In genomic region chrX:56219702-56220101, GRCh38 we compare ENCODE assay signal across 12 cellular contexts. TPM values are rescaled to one million over a fixed set of nuclear protein-coding genes. Genes with fewer than 3 reads are reported as not detected.
DNase-seq lines count a peak whose midpoint lies in the region; ATAC-seq and TF ChIP-seq lines count a peak whose summit lies in the region.
"Had no signal": no experiment of that assay in that cellular context is flagged by ENCODE, and none has a peak within 500 bp of the region (broad histone marks: within the 10 kb centered on the region; RNA-seq: fewer than 3 reads in every experiment).

No MANE protein-coding gene starts in this region.

- no TSS peak for BruUV-seq in MCF 10A (replicated peaks; lab: Mats Ljungman, UMichigan)
- BruUV-seq in PC-9 (replicated peaks; lab: Mats Ljungman, UMichigan): no TSS peak

- H3K4me1 ChIP-seq in breast epithelium (no peaks in the 10 kb centered on the region), PC-9 (replicated peaks; ENCODE audit: insufficient read depth) (no peaks in the 10 kb centered on the region), hepatocyte (ENCODE audit: insufficient read depth) (no peaks in the 10 kb centered on the region), upper lobe of right lung (no peaks in the 10 kb centered on the region)
- H3K4me1 ChIP-seq: BLaER1 treated with 17β-estradiol and CSF1 and Interleukin-3, amounts not matched to agents 10 nM and 100 nM; spleen had no signal

- H3K27ac ChIP-seq in breast epithelium (no peak overlapping the region), PC-9 (no peak overlapping the region), hepatocyte (no peak overlapping the region), upper lobe of right lung (no peak overlapping the region)
- H3K27ac ChIP-seq: BLaER1 treated with 17β-estradiol and CSF1 and Interleukin-3, amounts not matched to agents 10 nM and 100 nM; spleen had no signal

- intact Hi-C loops in MCF 10A (cut with micrococcal nuclease): loop anchor here (1.0 kb wide), 1 partner anchor 29 kb away; no protein-coding TSS in a partner anchor
- intact Hi-C loops in breast epithelium (cut with DNase I; ENCODE audit: low total_unique reads): no loop called here
- intact Hi-C loops in PC-9 (cut with micrococcal nuclease; ENCODE audit: unreplicated experiment): loop anchor here (2.0 kb wide), 1 partner anchor 29 kb away; no protein-coding TSS in a partner anchor
- intact Hi-C loops in upper lobe of right lung (cut with DNase I): no loop called here

- H3K9me2 ChIP-seq in PC-9 (ENCODE audit: insufficient read depth) (no peaks in the 10 kb centered on the region), hepatocyte (replicated peaks; ENCODE audit: insufficient read depth) (no peaks in the 10 kb centered on the region)

- H3K79me2 ChIP-seq in PC-9 (ENCODE audit: low read depth) (no peaks in the 10 kb centered on the region), hepatocyte (no peaks in the 10 kb centered on the region)

- POLR2A ChIA-PET in MCF 10A (lab: Yijun Ruan, JAX) (interaction anchor here (0.9 kb wide), 1 partner anchor 9 kb away, joined by 3 read pairs; no protein-coding TSS in a partner anchor), PC-9 (lab: Charles Lee; ENCODE audit: unreplicated experiment) (no interaction called here)
- POLR2A ChIA-PET in naive thymus-derived CD8-positive, alpha-beta T cell (lab: Charles Lee): no interaction called here

- no peaks in the 10 kb centered on the region for H3K4me1 Mint-ChIP-seq in MCF 10A (ENCODE audit: insufficient read depth, unreplicated experiment)
- H3K4me1 Mint-ChIP-seq in natural killer cell treated with Interleukin-12 subunit alpha and Interleukin-12 subunit beta and Interleukin-15 and Interleukin-18, amount 100 ng/mL, for 72 hours (ENCODE audit: low read depth in 2 of 2): no peaks in the 10 kb centered on the region
- no peaks in the 10 kb centered on the region for H3K4me1 Mint-ChIP-seq in naive thymus-derived CD8-positive, alpha-beta T cell
- H3K4me1 Mint-ChIP-seq: brain had no signal

- H4K20me1 ChIP-seq in PC-9 (ENCODE audit: insufficient read depth): no peaks in the 10 kb centered on the region
- H4K20me1 ChIP-seq in hepatocyte (ENCODE audit: insufficient read depth, poor library complexity, severe bottlenecking): no peaks in the 10 kb centered on the region
- H4K20me1 ChIP-seq: BLaER1 treated with 17β-estradiol and CSF1 and Interleukin-3, amounts not matched to agents 10 nM and 100 nM had no signal

- no peak overlapping the region for H2AFZ ChIP-seq in PC-9
- H2AFZ ChIP-seq in hepatocyte: no peak overlapping the region

- CTCF ChIA-PET in MCF 10A (lab: Yijun Ruan, JAX): interaction anchor here (0.6 to 9.1 kb wide), 11 partner anchors 9 to 508 kb away, joined by 3 to 92 read pairs (median 4); partner anchors contain the start of gene KLF8
- CTCF ChIA-PET in PC-9 (lab: Charles Lee): interaction anchor here (0.6 to 2.1 kb wide), 3 partner anchors 14 to 43 kb away, joined by 3 to 5 read pairs (median 4); no protein-coding TSS in a partner anchor

- H3K4me2 ChIP-seq in PC-9: no peak overlapping the region
- no peak overlapping the region for H3K4me2 ChIP-seq in hepatocyte
- H3K4me2 ChIP-seq: BLaER1 treated with 17β-estradiol and CSF1 and Interleukin-3, amounts not matched to agents 10 nM and 100 nM had no signal

- H3F3A ChIP-seq in PC-9 (ENCODE audit: insufficient read depth, low read depth): no peaks in the 10 kb centered on the region

- TF ChIP-seq CTCF in MCF 10A (IDR thresholded peaks at IDR 0.05; ENCODE audit: unreplicated experiment) (peak; percentile 24), breast epithelium (IDR thresholded peaks at IDR 0.05) (no peak), PC-9 (conservative IDR thresholded peaks at IDR 0.05) (peak; percentile 47; the same call in 1 of the 2 replicates), hepatocyte (IDR thresholded peaks at IDR 0.05; ENCODE audit: poor library complexity) (peak; percentile 16), upper lobe of right lung (IDR thresholded peaks at IDR 0.05) (peak; percentile 25)

- DNase-seq in MCF 10A (ENCODE audit: unreplicated experiment): peak; percentile 36
- DNase-seq in breast epithelium (ENCODE audit: low spot score in 2 of 2): no peak
- DNase-seq in PC-9: no peak
- DNase-seq in hepatocyte (ENCODE audit: low spot score): no peak
- no peak for DNase-seq in upper lobe of right lung
- no peak for DNase-seq in activated effector memory CD4-positive, alpha-beta T cell treated with Interleukin-2 at 50 U/mL for 16 hours
- no peak for DNase-seq in natural killer cell treated with Interleukin-12 subunit alpha and Interleukin-12 subunit beta and Interleukin-15 and Interleukin-18, amount 100 ng/mL, for 72 hours (ENCODE audit: low spot score)
- no peak for DNase-seq in naive thymus-derived CD8-positive, alpha-beta T cell
- DNase-seq: NCI-H510A treated with DMSO at 0.1 percent for 48 hours, spleen had no signal

- H3K9me3 Mint-ChIP-seq in MCF 10A (ENCODE audit: unreplicated experiment): no peaks in the 10 kb centered on the region
- no peaks in the 10 kb centered on the region for H3K9me3 Mint-ChIP-seq in natural killer cell treated with Interleukin-12 subunit alpha and Interleukin-12 subunit beta and Interleukin-15 and Interleukin-18, amount 100 ng/mL, for 72 hours
- H3K9me3 Mint-ChIP-seq in naive thymus-derived CD8-positive, alpha-beta T cell: no peaks in the 10 kb centered on the region

- peak; percentile 59 for ATAC-seq in upper lobe of right lung
- no peak for ATAC-seq in natural killer cell treated with Interleukin-12 subunit alpha and Interleukin-12 subunit beta and Interleukin-15 and Interleukin-18, amount 100 ng/mL, for 72 hours
- ATAC-seq in naive thymus-derived CD8-positive, alpha-beta T cell: no peak

- H3K36me3 ChIP-seq in breast epithelium: no peaks in the 10 kb centered on the region
- no peaks in the 10 kb centered on the region for H3K36me3 ChIP-seq in PC-9 (ENCODE audit: low read depth)
- no peaks in the 10 kb centered on the region for H3K36me3 ChIP-seq in hepatocyte (replicated peaks; ENCODE audit: insufficient read depth, low read depth)
- no peaks in the 10 kb centered on the region for H3K36me3 ChIP-seq in upper lobe of right lung
- H3K36me3 ChIP-seq: BLaER1 treated with 17β-estradiol and CSF1 and Interleukin-3, amounts not matched to agents 10 nM and 100 nM; spleen had no signal

- no peak overlapping the region for H3K27ac Mint-ChIP-seq in MCF 10A (ENCODE audit: low read depth, unreplicated experiment)
- H3K27ac Mint-ChIP-seq in natural killer cell treated with Interleukin-12 subunit alpha and Interleukin-12 subunit beta and Interleukin-15 and Interleukin-18, amount 100 ng/mL, for 72 hours: no peak overlapping the region
- peak overlapping the region in 1 of 10 donors; percentile 5 for H3K27ac Mint-ChIP-seq in naive thymus-derived CD8-positive, alpha-beta T cell
- H3K27ac Mint-ChIP-seq: brain had no signal

- TF ChIP-seq POLR2A in breast epithelium (IDR thresholded peaks at IDR 0.05): no peak

- peaks cover 22% of the 10 kb centered on the region for H3K27me3 Mint-ChIP-seq in MCF 10A (ENCODE audit: insufficient read depth, unreplicated experiment)
- H3K27me3 Mint-ChIP-seq in natural killer cell treated with Interleukin-12 subunit alpha and Interleukin-12 subunit beta and Interleukin-15 and Interleukin-18, amount 100 ng/mL, for 72 hours: peaks cover 0 to 8% of the 10 kb centered on the region in 2 donors
- H3K27me3 Mint-ChIP-seq in naive thymus-derived CD8-positive, alpha-beta T cell: peaks cover 0 to 8% (median 0%) of the 10 kb centered on the region in 5 donors
- H3K27me3 Mint-ChIP-seq: brain had no signal

- H3K9me3 ChIP-seq in breast epithelium: peaks cover 0 to 9% of the 10 kb centered on the region in 2 donors
- no peaks in the 10 kb centered on the region for H3K9me3 ChIP-seq in PC-9 (ENCODE audit: insufficient read depth, low read depth)
- no peaks in the 10 kb centered on the region for H3K9me3 ChIP-seq in hepatocyte (ENCODE audit: low read depth)
- no peaks in the 10 kb centered on the region for H3K9me3 ChIP-seq in upper lobe of right lung
- H3K9me3 ChIP-seq: spleen had no signal

- peaks cover 0 to 23% of the 10 kb centered on the region in 2 donors for H3K27me3 ChIP-seq in breast epithelium
- no peaks in the 10 kb centered on the region for H3K27me3 ChIP-seq in PC-9 (ENCODE audit: insufficient read depth, low read depth)
- H3K27me3 ChIP-seq in hepatocyte: no peaks in the 10 kb centered on the region
- no peaks in the 10 kb centered on the region for H3K27me3 ChIP-seq in upper lobe of right lung
- H3K27me3 ChIP-seq: spleen had no signal

- H3K4me3 ChIP-seq in breast epithelium (no peak overlapping the region), PC-9 (no peak overlapping the region), hepatocyte (no peak overlapping the region), upper lobe of right lung (no peak overlapping the region)
- H3K4me3 ChIP-seq: BLaER1 treated with 17β-estradiol and CSF1 and Interleukin-3, amounts not matched to agents 10 nM and 100 nM; spleen had no signal

- H3K36me3 Mint-ChIP-seq in MCF 10A (ENCODE audit: insufficient read depth, unreplicated experiment): peaks cover 5% of the 10 kb centered on the region
- H3K36me3 Mint-ChIP-seq in natural killer cell treated with Interleukin-12 subunit alpha and Interleukin-12 subunit beta and Interleukin-15 and Interleukin-18, amount 100 ng/mL, for 72 hours: no peaks in the 10 kb centered on the region
- peaks cover 0 to 2% (median 0%) of the 10 kb centered on the region in 3 donors for H3K36me3 Mint-ChIP-seq in naive thymus-derived CD8-positive, alpha-beta T cell
- H3K36me3 Mint-ChIP-seq: brain had no signal

- WGBS in hepatocyte (ENCODE audit: low lambda C conversion rate, missing lambda C conversion rate): 63% methylated on average over 4 of the region's 4 CpGs

- no peak overlapping the region for H3K4me3 Mint-ChIP-seq in MCF 10A (ENCODE audit: unreplicated experiment)
- no peak overlapping the region for H3K4me3 Mint-ChIP-seq in natural killer cell treated with Interleukin-12 subunit alpha and Interleukin-12 subunit beta and Interleukin-15 and Interleukin-18, amount 100 ng/mL, for 72 hours
- H3K4me3 Mint-ChIP-seq in naive thymus-derived CD8-positive, alpha-beta T cell: no peak overlapping the region
- H3K4me3 Mint-ChIP-seq: brain had no signal

RNA-seq across cellular contexts. Expression of gene KLF8, which starts 12.5 kb away (rescaled TPM):
- total RNA-seq in MCF 10A (2022) (12.6 and 14.0 TPM in 2 replicates), breast epithelium (10 to 100 TPM; 23.6 to 27.4 (median 25.4) TPM), PC-9 (2021) (92.7 and 93.2 TPM in 2 replicates), hepatocyte (9.1 and 10.1 TPM in 2 replicates), upper lobe of right lung (16.3 TPM)
- polyA plus RNA-seq in hepatocyte: 5.4 and 7.9 TPM in 2 replicates
- 1 to 10 TPM; 1.4 to 3.0 TPM for total RNA-seq in natural killer cell treated with Interleukin-12 subunit alpha and Interleukin-12 subunit beta and Interleukin-15 and Interleukin-18, amount 100 ng/mL, for 72 hours
- 1 to 10 TPM; 2.1 to 2.4 TPM for total RNA-seq in naive thymus-derived CD8-positive, alpha-beta T cell
- under 1 TPM in 2 of 3 donors, not detected in 1; 0.07 to 0.29 TPM for polyA plus RNA-seq in naive thymus-derived CD8-positive, alpha-beta T cell

Comparison
In these comparisons a context has a peak if more than half of its experiments do, and no peak if none do; other contexts are left out.
1. CTCF ChIP-seq: peak in MCF 10A (single experiment), PC-9 (single experiment), hepatocyte (single experiment) and upper lobe of right lung (single experiment); none in breast epithelium (0 of 3).
2. intact Hi-C loops: an anchor here in MCF 10A (1.0 kb wide) and PC-9 (2.0 kb wide); none called in breast epithelium and upper lobe of right lung.